Comparison of ENCODE assay signal across 26 cellular contexts in genomic region chr12:23482571-23482970, GRCh38.
"Had no signal": no experiment of that assay in that cellular context is flagged by ENCODE, and none has a peak within 500 bp of the region (broad histone marks: within the 10 kb centered on the region; RNA-seq: fewer than 3 reads in every experiment).

No MANE protein-coding gene starts in this region.

- H3K27ac ChIP-seq: stomach, testis, thoracic aorta, thyroid gland, tibial artery, tibial nerve, transverse colon, upper lobe of left lung, upper lobe of right lung, uterus, vagina had no signal

- DNase-seq: stimulated activated CD4-positive, alpha-beta T cell treated with anti-CD3 and anti-CD28 coated beads, Interleukin-2, amount 100 ng/mL, for 48 hours; stimulated activated CD4-positive, alpha-beta T cell treated with anti-CD3 and anti-CD28 coated beads, Interleukin-4, amount 100 ng/mL, for 1 hour; stimulated activated CD4-positive, alpha-beta T cell treated with anti-CD3 and anti-CD28 coated beads, Interleukin-4, amount 100 ng/mL, for 24 hours; stimulated activated CD4-positive, alpha-beta T cell treated with anti-CD3 and anti-CD28 coated beads, Interleukin-4, amount 100 ng/mL, for 4 hours; stimulated activated CD8-positive, alpha-beta memory T cell treated with anti-CD3 and anti-CD28 coated beads, Interleukin-4, amount 100 ng/mL, for 48 hours; stimulated activated naive B cell treated with anti-CD40 and anti-IgM and Interleukin-4, amounts not matched to agents 10 μg/mL and 1 μg/mL and 100 μg/mL, for 72 hours; stimulated activated naive CD4-positive, alpha-beta T cell; stimulated activated naive CD4-positive, alpha-beta T cell treated with Interleukin-2 at 50 U/mL for 16 hours; stimulated activated naive CD8-positive, alpha-beta T cell treated with anti-CD3 and anti-CD28 coated beads, Interleukin-15, amount 100 ng/mL, for 72 hours; stimulated activated naive CD8-positive, alpha-beta T cell treated with anti-CD3 and anti-CD28 coated beads, Interleukin-15, Interleukin-2, amounts not matched to agents 100 U/mL and 50 U/mL, for 24 hours; stomach; substantia nigra; testis; thyroid gland; tibial artery; transverse colon; trophoblast cell; upper lobe of left lung; upper lobe of right lung; uterus had no signal

- H3K4me1 ChIP-seq: stomach, testis, thyroid gland, tibial artery, tibial nerve, transverse colon, upper lobe of left lung, upper lobe of right lung, uterus, vagina had no signal

- H3K27me3 ChIP-seq: stomach, testis, thyroid gland, tibial artery, tibial nerve, transverse colon, upper lobe of left lung, upper lobe of right lung, uterus, vagina had no signal

- H3K4me3 ChIP-seq: stomach, testis, thoracic aorta, thyroid gland, tibial artery, tibial nerve, transverse colon, upper lobe of left lung, upper lobe of right lung, uterus, vagina had no signal

- H3K36me3 ChIP-seq: stomach, thoracic aorta, thyroid gland, tibial artery, tibial nerve, transverse colon, upper lobe of left lung, upper lobe of right lung, uterus, vagina had no signal

- FAIRE-seq: urothelium cell line had no signal

- H3K9me3 ChIP-seq: testis, thoracic aorta, thyroid gland, transverse colon, upper lobe of left lung, upper lobe of right lung, vagina had no signal

- ATAC-seq: stimulated activated effector memory CD8-positive, alpha-beta T cell treated with anti-CD3 and anti-CD28 coated beads, Interleukin-12 subunit alpha, Interleukin-12 subunit beta, amount 100 ng/mL, for 72 hours; stimulated activated memory B cell treated with anti-CD40 and anti-IgM and Interleukin-4, amounts not matched to agents 10 μg/mL and 1 μg/mL and 100 μg/mL, for 72 hours; stimulated activated naive B cell treated with anti-CD40 and anti-IgM and Interleukin-4, amounts not matched to agents 10 μg/mL and 1 μg/mL and 100 μg/mL, for 72 hours; stimulated activated naive CD8-positive, alpha-beta T cell treated with anti-CD3 and anti-CD28 coated beads, Interleukin-15, amount 100 ng/mL, for 72 hours; stimulated activated naive CD8-positive, alpha-beta T cell treated with anti-CD3 and anti-CD28 coated beads, Interleukin-15, Interleukin-2, amounts not matched to agents 100 U/mL and 50 U/mL, for 24 hours; upper lobe of right lung had no signal
